ENCODE assay signal across 24 cellular contexts in the genomic region with DNA sequence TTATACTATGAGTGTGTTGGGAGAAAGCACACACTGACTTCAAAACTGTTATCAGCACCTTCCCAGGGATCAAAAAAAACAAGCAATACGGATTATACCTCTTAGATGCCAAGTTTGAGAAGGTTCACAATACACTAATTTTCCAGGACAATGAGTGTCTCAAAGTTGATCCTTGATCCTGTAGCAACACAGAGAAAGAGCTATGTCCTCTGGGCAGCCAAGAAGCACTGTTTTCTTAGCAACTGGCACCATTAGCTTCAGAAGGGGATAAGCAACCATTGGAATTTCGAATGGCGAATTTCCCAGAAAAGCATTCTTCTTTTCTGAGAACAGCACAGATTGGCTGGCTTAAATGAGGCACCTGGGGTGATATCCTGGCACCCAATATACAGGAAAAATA.
"Had no signal": no experiment of that assay in that cellular context is flagged by ENCODE, and none has a peak within 500 bp of the region (broad histone marks: within the 10 kb centered on the region; RNA-seq: fewer than 3 reads in every experiment).

No MANE protein-coding gene starts in this region.

- H3K4me1 ChIP-seq: adrenal gland, ascending aorta, psoas muscle, stomach, uterus had no signal

- H3K27ac Mint-ChIP-seq: activated naive CD8-positive, alpha-beta T cell; endodermal cell; immature natural killer cell; nephron; stimulated activated effector memory CD8-positive, alpha-beta T cell treated with anti-CD3 and anti-CD28 coated beads, Interleukin-12 subunit alpha, Interleukin-12 subunit beta, amount 100 ng/mL, for 72 hours; T-helper 1 cell treated with Interleukin-12 subunit alpha and Interleukin-12 subunit beta and Interleukin-4 antibody, amounts not matched to agents 30 μg/mL and 1 μg/mL, for 36 hours; WTC11 had no signal

- H3K4me3 Mint-ChIP-seq: activated naive CD8-positive, alpha-beta T cell; endodermal cell; immature natural killer cell; nephron; stimulated activated effector memory CD8-positive, alpha-beta T cell treated with anti-CD3 and anti-CD28 coated beads, Interleukin-12 subunit alpha, Interleukin-12 subunit beta, amount 100 ng/mL, for 72 hours; T-helper 1 cell treated with Interleukin-12 subunit alpha and Interleukin-12 subunit beta and Interleukin-4 antibody, amounts not matched to agents 30 μg/mL and 1 μg/mL, for 36 hours; WTC11 had no signal

- H3K9me3 Mint-ChIP-seq: endodermal cell; nephron; stimulated activated effector memory CD8-positive, alpha-beta T cell treated with anti-CD3 and anti-CD28 coated beads, Interleukin-12 subunit alpha, Interleukin-12 subunit beta, amount 100 ng/mL, for 72 hours; T-helper 1 cell treated with Interleukin-12 subunit alpha and Interleukin-12 subunit beta and Interleukin-4 antibody, amounts not matched to agents 30 μg/mL and 1 μg/mL, for 36 hours; WTC11 had no signal

- H3K36me3 ChIP-seq: adrenal gland, ascending aorta, neutrophil, ovary, right lobe of liver, stomach, uterus had no signal

- DNase-seq: activated T-cell treated with anti-CD3 and anti-CD28 coated beads, Interleukin-2, amount 50 U/mL, for 1 hour; adrenal gland; cortex of kidney; endodermal cell; immature natural killer cell; kidney glomerular epithelial cell; left ventricle myocardium superior; mammary epithelial cell; ovary; psoas muscle; right lobe of liver; stimulated activated CD4-positive, alpha-beta T cell treated with anti-CD3 and anti-CD28 coated beads, Interleukin-1b, Interleukin-23, amount 100 ng/mL, for 48 hours; stomach; T1000; trophoblast cell; uterus had no signal

- H3K4me3 ChIP-seq: adrenal gland, ascending aorta, ovary, psoas muscle, right lobe of liver, skin epidermis, stomach, uterus had no signal

- H3K36me3 Mint-ChIP-seq: activated naive CD8-positive, alpha-beta T cell; immature natural killer cell; stimulated activated effector memory CD8-positive, alpha-beta T cell treated with anti-CD3 and anti-CD28 coated beads, Interleukin-12 subunit alpha, Interleukin-12 subunit beta, amount 100 ng/mL, for 72 hours; WTC11 had no signal

- H3K27me3 ChIP-seq: ascending aorta, neutrophil, ovary, right lobe of liver, uterus had no signal

- H3K9me3 ChIP-seq: adrenal gland, ascending aorta, neutrophil, ovary, psoas muscle, right lobe of liver, stomach, uterus had no signal

- H3K4me1 Mint-ChIP-seq: immature natural killer cell; nephron; stimulated activated effector memory CD8-positive, alpha-beta T cell treated with anti-CD3 and anti-CD28 coated beads, Interleukin-12 subunit alpha, Interleukin-12 subunit beta, amount 100 ng/mL, for 72 hours had no signal

- H3K27ac ChIP-seq: adrenal gland, ascending aorta, neutrophil, ovary, psoas muscle, right lobe of liver, skin epidermis, stomach, uterus had no signal
